8 cellular contexts compared by ENCODE assay signal in genomic region chr19:7874080-7874856, GRCh38. TPM values are rescaled to one million over a fixed set of nuclear protein-coding genes. Genes with fewer than 3 reads are reported as not detected.
DNase-seq lines count a peak whose midpoint lies in the region; ATAC-seq and TF ChIP-seq lines count a peak whose summit lies in the region.

Gene PRR36 (minus strand): TSS chr19:7874390. CDS start chr19:7873689, 701 bp downstream.

- H2BK12ac ChIP-seq in mesenchymal stem cell (ENCODE audit: low read length in 2 of 2), result no peak within 1 kb of the TSS

- peak within 1 kb of the TSS; percentile 95 for H3K4me2 ChIP-seq in mesenchymal stem cell (ENCODE audit: low read length, poor library complexity, severe bottlenecking)

- no peaks in the 10 kb centered on the region for H3K9me3 Mint-ChIP-seq in activated CD8-positive, alpha-beta memory T cell treated with anti-CD3 and anti-CD28 coated beads, Interleukin-2, amount 10 ng/mL, durations not matched to agents 7 days and 5 days (ENCODE audit: low read depth)

- 0 to 2% methylated on average over 1 to 76 of the region's 84 CpGs for WGBS in body of pancreas, 2 donors
- 2% methylated on average over 48 of the region's 84 CpGs for WGBS in mesenchymal stem cell

- peak within 1 kb of the TSS; percentile 38 for H3K4me3 Mint-ChIP-seq in activated CD8-positive, alpha-beta memory T cell treated with anti-CD3 and anti-CD28 coated beads, Interleukin-2, amount 10 ng/mL, durations not matched to agents 7 days and 5 days

- H3K4me1 Mint-ChIP-seq in activated CD8-positive, alpha-beta memory T cell treated with anti-CD3 and anti-CD28 coated beads, Interleukin-2, amount 10 ng/mL, durations not matched to agents 7 days and 5 days, result peaks cover 21% of the 10 kb centered on the region

- DNase-seq in activated CD8-positive, alpha-beta memory T cell treated with anti-CD3 and anti-CD28 coated beads, Interleukin-2, amount 10 ng/mL, durations not matched to agents 7 days and 5 days, result no peak
- no peak for DNase-seq in activated CD8-positive, alpha-beta memory T cell treated with anti-CD3 and anti-CD28 coated beads, Interleukin-2, amount 50 U/mL, for 4 hours
- peak; percentile 89 for DNase-seq in NCI-H345 (lab: John Stamatoyannopoulos, UW)
- DNase-seq in body of pancreas, result peak; percentile 62 to 82 (median 78)
- DNase-seq in mesenchymal stem cell, result peak; percentile 26
- no peak for DNase-seq in stimulated activated naive CD4-positive, alpha-beta T cell (lab: John Stamatoyannopoulos, UW)
- no peak for DNase-seq in HCEC 1CT

- peak within 1 kb of the TSS in 1 of 2 experiments; percentile 89 for H3K23ac ChIP-seq in mesenchymal stem cell (ENCODE audit: low read length in 2 of 2)

- H3K14ac ChIP-seq in mesenchymal stem cell (ENCODE audit: low read length in 2 of 2), result no peak within 1 kb of the TSS

- no peak within 1 kb of the TSS for H2BK120ac ChIP-seq in mesenchymal stem cell (ENCODE audit: low read depth, low read length)

- H3K79me1 ChIP-seq in mesenchymal stem cell (replicated peaks; ENCODE audit: low read length, poor library complexity, severe bottlenecking), result no peaks in the 10 kb centered on the region

- no peak within 1 kb of the TSS for H2BK15ac ChIP-seq in mesenchymal stem cell (ENCODE audit: low read depth, poor library complexity, severe bottlenecking)

- TF ChIP-seq CTCF in body of pancreas (IDR thresholded peaks at IDR 0.05), result no peak

- H3K9me3 ChIP-seq in body of pancreas (no peaks in the 10 kb centered on the region), mesenchymal stem cell (ENCODE audit: control insufficient read depth, low read length) (no peaks in the 10 kb centered on the region)

- H2BK5ac ChIP-seq in mesenchymal stem cell (ENCODE audit: low read depth, low read length, poor library complexity, severe bottlenecking), result peak within 1 kb of the TSS; percentile 19

- TF ChIP-seq POLR2A in body of pancreas (IDR thresholded peaks at IDR 0.05), result peak in 2 of 3 donors; percentile 11 to 24

- no peak within 1 kb of the TSS for H2AFZ ChIP-seq in mesenchymal stem cell (ENCODE audit: low read depth, low read length)

- H2AK5ac ChIP-seq in mesenchymal stem cell (ENCODE audit: low read length, severe bottlenecking), result no peak within 1 kb of the TSS

- H3K27ac Mint-ChIP-seq in activated CD8-positive, alpha-beta memory T cell treated with anti-CD3 and anti-CD28 coated beads, Interleukin-2, amount 10 ng/mL, durations not matched to agents 7 days and 5 days, result no peak within 1 kb of the TSS

- peak within 1 kb of the TSS in 3 of 4 donors; percentile 8 to 41 (median 8) for H3K27ac ChIP-seq in body of pancreas
- H3K27ac ChIP-seq in mesenchymal stem cell (ENCODE audit: low read length, poor library complexity, severe bottlenecking), result no peak within 1 kb of the TSS

- intact Hi-C loops in body of pancreas (cut with DNase I), result no loop called here

- no peaks in the 10 kb centered on the region for H3K36me3 Mint-ChIP-seq in activated CD8-positive, alpha-beta memory T cell treated with anti-CD3 and anti-CD28 coated beads, Interleukin-2, amount 10 ng/mL, durations not matched to agents 7 days and 5 days

- H3K4me1 ChIP-seq in body of pancreas (peaks cover 43% of the 10 kb centered on the region), mesenchymal stem cell (ENCODE audit: control insufficient read depth, insufficient read depth, low read depth, low read length) (peaks cover 43% of the 10 kb centered on the region)

- H3K9ac ChIP-seq in mesenchymal stem cell (ENCODE audit: low read length), result no peak within 1 kb of the TSS

- H3K18ac ChIP-seq in mesenchymal stem cell (ENCODE audit: low read depth in 1 of 2, low read length in 2 of 2), result peak within 1 kb of the TSS in 1 of 2 experiments; percentile 18

- H3K36me3 ChIP-seq in body of pancreas (replicated peaks in 1 of 2; ENCODE audit: insufficient read depth in 1 of 2, low read depth in 2 of 2) (no peaks in the 10 kb centered on the region), mesenchymal stem cell (ENCODE audit: control insufficient read depth in 1 of 2, insufficient read depth in 2 of 2, low read depth in 1 of 2, low read length in 2 of 2) (no peaks in the 10 kb centered on the region)

- CTCF ChIA-PET in activated CD8-positive, alpha-beta memory T cell treated with anti-CD3 and anti-CD28 coated beads, Interleukin-2, amount 10 ng/mL, durations not matched to agents 7 days and 5 days (lab: Charles Lee), result interaction anchor here (1.5 to 2.3 kb wide), 2 partner anchors 13 to 29 kb away, joined by 3 to 7 read pairs; partner anchors contain the start of gene MAP2K7

- H3K4ac ChIP-seq in mesenchymal stem cell (ENCODE audit: low read depth in 1 of 2, low read length in 2 of 2), result no peak within 1 kb of the TSS

- peaks cover 39% of the 10 kb centered on the region for H3K27me3 Mint-ChIP-seq in activated CD8-positive, alpha-beta memory T cell treated with anti-CD3 and anti-CD28 coated beads, Interleukin-2, amount 10 ng/mL, durations not matched to agents 7 days and 5 days

- no peak within 1 kb of the TSS for H4K91ac ChIP-seq in mesenchymal stem cell (ENCODE audit: low read length)

- no peaks in the 10 kb centered on the region for H3K27me3 ChIP-seq in body of pancreas
- H3K27me3 ChIP-seq in mesenchymal stem cell (ENCODE audit: control insufficient read depth in 1 of 2, insufficient read depth in 1 of 2, low read length in 2 of 2), result peaks cover 30 to 53% of the 10 kb centered on the region in 2 experiments

- ATAC-seq in activated CD8-positive, alpha-beta memory T cell treated with anti-CD3 and anti-CD28 coated beads, Interleukin-2, amount 10 ng/mL, durations not matched to agents 7 days and 5 days, result no peak
- peak; percentile 46 for ATAC-seq in body of pancreas
- ATAC-seq in HG02642 (IDR thresholded peaks at IDR 0.05; ENCODE audit: poor library complexity, unreplicated experiment), result no peak

- H3K4me3 ChIP-seq in body of pancreas, result no peak within 1 kb of the TSS
- H3K4me3 ChIP-seq in mesenchymal stem cell (ENCODE audit: insufficient read depth in 1 of 2, low read depth in 1 of 2, low read length in 2 of 2), result peak within 1 kb of the TSS in 1 of 2 experiments; percentile 56

- no peak within 1 kb of the TSS for H4K8ac ChIP-seq in mesenchymal stem cell (ENCODE audit: low read length)

RNA-seq across cellular contexts. Expression of gene PRR36, which starts in this region (rescaled TPM):
- total RNA-seq in activated CD8-positive, alpha-beta memory T cell treated with anti-CD3 and anti-CD28 coated beads, Interleukin-2, amount 10 ng/mL, durations not matched to agents 7 days and 5 days, result under 1 TPM in 1 of 2 experiments, not detected in 1; 0.06 TPM
- 10 to 100 TPM in 1 of 2 donors, 1 to 10 TPM in 1; 1.0 to 12.9 TPM for total RNA-seq in body of pancreas
- 0.32 TPM for polyA plus RNA-seq in mesenchymal stem cell (2013, experiment 1 of 2)
- 0.25 TPM for polyA plus RNA-seq in mesenchymal stem cell (2013, experiment 2 of 2)

Comparison
In these comparisons a context has a peak if more than half of its experiments do, and no peak if none do; other contexts are left out.
1. DNase-seq: peak in NCI-H345 (single experiment), body of pancreas (4 of 4) and mesenchymal stem cell (single experiment); none in activated CD8-positive, alpha-beta memory T cell treated with anti-CD3 and anti-CD28 coated beads, Interleukin-2, amount 10 ng/mL, durations not matched to agents 7 days and 5 days (single experiment), activated CD8-positive, alpha-beta memory T cell treated with anti-CD3 and anti-CD28 coated beads, Interleukin-2, amount 50 U/mL, for 4 hours (single experiment), stimulated activated naive CD4-positive, alpha-beta T cell (0 of 6) and HCEC 1CT (single experiment).